In genomic region chr7:51328351-51328801, GRCh38 we compare ENCODE assay signal across 32 cellular contexts. TPM values are rescaled to one million over a fixed set of nuclear protein-coding genes. Genes with fewer than 3 reads are reported as not detected.
DNase-seq lines count a peak whose midpoint lies in the region; ATAC-seq and TF ChIP-seq lines count a peak whose summit lies in the region.
"Had no signal": no experiment of that assay in that cellular context is flagged by ENCODE, and none has a peak within 500 bp of the region (broad histone marks: within the 10 kb centered on the region; RNA-seq: fewer than 3 reads in every experiment).

No MANE protein-coding gene starts in this region.

- H3K23ac ChIP-seq in IMR-90 (ENCODE audit: low read depth, low read length), result no peak overlapping the region

- H3K9me3 ChIP-seq in IMR-90 (ENCODE audit: control insufficient read depth, insufficient read depth, low read length) (no peaks in the 10 kb centered on the region), mucosa of descending colon (no peaks in the 10 kb centered on the region), smooth muscle cell (replicated peaks; ENCODE audit: low read depth) (no peaks in the 10 kb centered on the region)
- H3K9me3 ChIP-seq: heart left ventricle, lower lobe of right lung, MG63, ovary, SJSA1 had no signal

- H2AFZ ChIP-seq in IMR-90 (replicated peaks; ENCODE audit: low read length, poor library complexity) (no peak overlapping the region), smooth muscle cell (ENCODE audit: low read depth) (no peak overlapping the region)

- H4K20me1 ChIP-seq in IMR-90 (ENCODE audit: insufficient read depth, low read length) (no peaks in the 10 kb centered on the region), smooth muscle cell (ENCODE audit: low read depth) (no peaks in the 10 kb centered on the region)

- in situ Hi-C loops in Caki2 (cut with HindIII; ENCODE audit: low pct_unique_long_range_greater_than_20kb, low sequenced_read_pairs), result no loop called here
- in situ Hi-C loops in IMR-90 (cut with MboI; ENCODE audit: low sequenced_read_pairs), result no loop called here

- TF ChIP-seq CTCF in IMR-90 (conservative IDR thresholded peaks at IDR 0.05; ENCODE audit: low read depth, low read length) (no peak), mucosa of descending colon (IDR thresholded peaks at IDR 0.05) (no peak), smooth muscle cell (IDR thresholded peaks at IDR 0.05; ENCODE audit: borderline replicate concordance, insufficient read depth, poor library complexity, severe bottlenecking) (no peak)

- no peaks in the 10 kb centered on the region for H3K36me3 ChIP-seq in IMR-90 (ENCODE audit: control insufficient read depth, insufficient read depth, low read length)
- H3K36me3 ChIP-seq in mucosa of descending colon (ENCODE audit: low read depth), result no peaks in the 10 kb centered on the region
- H3K36me3 ChIP-seq in smooth muscle cell (ENCODE audit: low read depth), result no peaks in the 10 kb centered on the region
- H3K36me3 ChIP-seq: heart left ventricle, lower lobe of right lung, MG63, ovary, SJSA1 had no signal

- CTCF ChIA-PET in IMR-90 (lab: Yijun Ruan, JAX), result no interaction called here

- no peak overlapping the region for H2AK9ac ChIP-seq in IMR-90 (replicated peaks; ENCODE audit: low read depth, low read length, poor library complexity)

- intact Hi-C loops in IMR-90 (cut with micrococcal nuclease) (no loop called here), mucosa of descending colon (cut with DNase I, micrococcal nuclease) (no loop called here)

- no peak overlapping the region for H4K91ac ChIP-seq in IMR-90 (ENCODE audit: insufficient read depth, low read depth, low read length)

- no peaks in the 10 kb centered on the region for H3K79me1 ChIP-seq in IMR-90 (ENCODE audit: low read depth in 1 of 2, low read length in 2 of 2)

- DNase-seq in Caki2 (ENCODE audit: low read depth) (peak; percentile 30), IMR-90 (no peak), mucosa of descending colon (peak in 1 of 3 donors; percentile 46), DMS 273 (lab: John Stamatoyannopoulos, UW; ENCODE audit: unreplicated experiment) (no peak), smooth muscle cell (lab: John Stamatoyannopoulos, UW; ENCODE audit: unreplicated experiment) (no peak)
- DNase-seq in activated CD4-positive, alpha-beta T cell treated with anti-CD3 and anti-CD28 coated beads for 48 hours, result no peak
- DNase-seq: activated CD4-positive, alpha-beta T cell treated with anti-CD3 and anti-CD28 coated beads, Interleukin-2, amount 50 U/mL, for 4 hours; activated CD4-positive, CD25-positive, alpha-beta regulatory T cell; activated naive CD4-positive, alpha-beta T cell treated with anti-CD3 and anti-CD28 coated beads, Interleukin-2, amount 50 U/mL, for 16 hours; effector CD8-positive, alpha-beta T cell; foreskin fibroblast; HCEC 1CT; heart left ventricle; KG1; lower lobe of right lung; MG63; NCI-H1417 treated with DMSO at 0.1 percent for 48 hours; NCI-H2081; NCI-H226; nephron progenitor cell; ovary; right cardiac atrium; RPMI8226; stimulated activated naive B cell treated with anti-CD40 and anti-IgM and Interleukin-4, amounts not matched to agents 10 μg/mL and 1 μg/mL and 100 μg/mL, for 72 hours; T-helper 1 cell had no signal

- H2BK15ac ChIP-seq in IMR-90 (ENCODE audit: low read depth, low read length), result no peak overlapping the region

- no peak for TF ChIP-seq POLR2A in IMR-90 (IDR thresholded peaks at IDR 0.05; ENCODE audit: low read depth, low read length)

- WGBS in IMR-90 (ENCODE audit: extremely low coverage in 2 of 2, insufficient read length in 1 of 2), 2 experiments, result 20% methylated on average over 1 of the region's 1 CpG; no CpG with 5 or more reads in 1 of the 2 experiments
- 75% methylated on average over 1 of the region's 1 CpG for WGBS in smooth muscle cell (ENCODE audit: low lambda C conversion rate)

- no peak overlapping the region for H2BK120ac ChIP-seq in IMR-90 (ENCODE audit: low read depth, low read length)

- dilution Hi-C loops in IMR-90 (cut with HindIII; ENCODE audit: low sequenced_read_pairs, unreplicated experiment), result no loop called here

- no peak overlapping the region for H4K5ac ChIP-seq in IMR-90 (ENCODE audit: low read depth, low read length)

- no peak overlapping the region for H3K18ac ChIP-seq in IMR-90 (ENCODE audit: low read depth, low read length)

- H3K14ac ChIP-seq in IMR-90 (replicated peaks; ENCODE audit: low read depth, low read length), result no peak overlapping the region

- TF ChIP-seq RAD21 in IMR-90 (IDR thresholded peaks at IDR 0.05; ENCODE audit: low read length), result no peak

- H2BK5ac ChIP-seq in IMR-90 (ENCODE audit: low read depth, low read length, poor library complexity, severe bottlenecking), result peak overlapping the region; percentile 26

- no peak overlapping the region for H4K8ac ChIP-seq in IMR-90 (ENCODE audit: low read depth in 2 of 2, low read length in 2 of 2)

- H3K4me1 ChIP-seq in IMR-90 (ENCODE audit: control insufficient read depth, insufficient read depth, low read length) (no peaks in the 10 kb centered on the region), mucosa of descending colon (ENCODE audit: low read depth) (no peaks in the 10 kb centered on the region), smooth muscle cell (ENCODE audit: low read depth) (peaks cover 22% of the 10 kb centered on the region)
- H3K4me1 ChIP-seq: heart left ventricle, lower lobe of right lung, SJSA1 had no signal

- H3F3A ChIP-seq in smooth muscle cell (ENCODE audit: low read depth), result no peaks in the 10 kb centered on the region

- no peak overlapping the region for H3K4me3 ChIP-seq in IMR-90 (ENCODE audit: insufficient read depth, low read depth, low read length)
- H3K4me3 ChIP-seq in iPS-11a (ENCODE audit: low read depth, low read length), result peak overlapping the region; percentile 47
- no peak overlapping the region for H3K4me3 ChIP-seq in mucosa of descending colon
- H3K4me3 ChIP-seq in smooth muscle cell, result no peak overlapping the region
- H3K4me3 ChIP-seq: heart left ventricle, lower lobe of right lung, MG63, ovary, SJSA1 had no signal

- H3K79me2 ChIP-seq in smooth muscle cell (ENCODE audit: low read depth), result no peaks in the 10 kb centered on the region

- H3K9me1 ChIP-seq in IMR-90 (ENCODE audit: insufficient read depth, low read length), result no peaks in the 10 kb centered on the region

- H3K9ac ChIP-seq in IMR-90 (ENCODE audit: low read depth, low read length), result no peak overlapping the region
- H3K9ac ChIP-seq in smooth muscle cell (ENCODE audit: low read depth), result no peak overlapping the region

- H3K27ac ChIP-seq in IMR-90 (ENCODE audit: insufficient read depth, low read length), result no peak overlapping the region
- no peak overlapping the region for H3K27ac ChIP-seq in smooth muscle cell (ENCODE audit: low read depth)
- H3K27ac ChIP-seq: 22Rv1, heart left ventricle, lower lobe of right lung, ovary, SJSA1 had no signal

- no peak for ATAC-seq in IMR-90 (ENCODE audit: low read depth)
- peak; percentile 97 for ATAC-seq in mucosa of descending colon
- no peak for ATAC-seq in GM21367 (IDR thresholded peaks at IDR 0.05; ENCODE audit: unreplicated experiment)
- ATAC-seq: esophagus mucosa; right cardiac atrium; stimulated activated naive B cell treated with anti-CD40 and anti-IgM and Interleukin-4, amounts not matched to agents 10 μg/mL and 1 μg/mL and 100 μg/mL, for 72 hours had no signal

- no peak overlapping the region for H3K56ac ChIP-seq in IMR-90 (ENCODE audit: extremely low read depth, insufficient read depth, low read length)

- POLR2A ChIA-PET in IMR-90 (lab: Charles Lee; ENCODE audit: unreplicated experiment), result no interaction called here

- H2AK5ac ChIP-seq in IMR-90 (ENCODE audit: low read depth, low read length), result no peak overlapping the region

- H2BK20ac ChIP-seq in IMR-90 (ENCODE audit: low read depth, low read length), result no peak overlapping the region

- no TSS peak for BruUV-seq in IMR-90 (replicated peaks; lab: Mats Ljungman, UMichigan)

- H3K27me3 ChIP-seq in IMR-90 (ENCODE audit: control insufficient read depth, insufficient read depth, low read length) (no peaks in the 10 kb centered on the region), smooth muscle cell (ENCODE audit: low read depth) (no peaks in the 10 kb centered on the region)
- H3K27me3 ChIP-seq: MG63, ovary, SJSA1 had no signal

- H3K4ac ChIP-seq in IMR-90 (ENCODE audit: low read depth, low read length), result no peak overlapping the region

- no peak overlapping the region for H3K4me2 ChIP-seq in IMR-90 (ENCODE audit: low read depth, low read length)
- H3K4me2 ChIP-seq in smooth muscle cell, result no peak overlapping the region

TF ChIP-seq in IMR-90, 13 proteins besides CTCF, POLR2A, EP300 and RAD21:
- TF ChIP-seq RCOR1 (IDR thresholded peaks at IDR 0.05; ENCODE audit: insufficient replicate concordance, low read length) (no peak), CEBPB (IDR thresholded peaks at IDR 0.05; ENCODE audit: low read depth, low read length) (no peak), MAZ (IDR thresholded peaks at IDR 0.05; ENCODE audit: borderline replicate concordance, low read depth, low read length) (no peak), MXI1 (IDR thresholded peaks at IDR 0.05; ENCODE audit: borderline replicate concordance, low read depth, low read length) (no peak)

RNA-seq across cellular contexts. Expression of gene COBL, which starts 11.8 kb away (rescaled TPM):
- total RNA-seq in Caki2 (2014; rRNA removed; shearing (Covaris generic); ENCODE audit: low replicate concordance), result 0.35 and 1.3 TPM in 2 replicates
- total RNA-seq in IMR-90 (2012; rRNA removed), result under 0.01 TPM in 1 of 2 replicates, not detected in the other
- polyA plus RNA-seq in IMR-90 (2012; rRNA removed), result not detected in 2 replicates
- polyA plus RNA-seq in IMR-90 (2012; cell fraction: cytosol; rRNA removed), result not detected in 2 replicates
- polyA plus RNA-seq in IMR-90 (2012; cell fraction: nucleus; rRNA removed; ENCODE audit: low replicate concordance), result not detected in 2 replicates
- total RNA-seq in mucosa of descending colon, result 10 to 100 TPM; 48.6 to 91.8 (median 56.6) TPM
- 2.5 and 2.8 TPM in 2 replicates for total RNA-seq in smooth muscle cell
- polyA plus RNA-seq in smooth muscle cell, result 0.47 and 0.97 TPM in 2 replicates
- total RNA-seq: activated T-helper 1 cell treated with anti-CD3 and anti-CD28 coated beads, Interleukin-12 subunit alpha, Interleukin-12 subunit beta, Interleukin-2, Interleukin-4 antibody, amounts not matched to agents 30 ng/mL and 10 ng/mL and 1 ng/mL, durations not matched to agents 14 hours and 24 hours and 36 hours; SJSA1 had no signal
- polyA plus RNA-seq: CD14-positive monocyte had no signal

Comparison
In these comparisons a context has a peak if more than half of its experiments do, and no peak if none do; other contexts are left out.
1. RNA of gene COBL, which starts 11.8 kb away (total RNA-seq): 48.6 to 91.8 TPM in mucosa of descending colon; 2.5 to 2.8 TPM in smooth muscle cell, 0.35 to 1.3 TPM in Caki2 and under 0.01 TPM in IMR-90; every median in the first group is over 10 times any median in the second.